Comparison of ENCODE assay signal across 17 cellular contexts in the genomic region with DNA sequence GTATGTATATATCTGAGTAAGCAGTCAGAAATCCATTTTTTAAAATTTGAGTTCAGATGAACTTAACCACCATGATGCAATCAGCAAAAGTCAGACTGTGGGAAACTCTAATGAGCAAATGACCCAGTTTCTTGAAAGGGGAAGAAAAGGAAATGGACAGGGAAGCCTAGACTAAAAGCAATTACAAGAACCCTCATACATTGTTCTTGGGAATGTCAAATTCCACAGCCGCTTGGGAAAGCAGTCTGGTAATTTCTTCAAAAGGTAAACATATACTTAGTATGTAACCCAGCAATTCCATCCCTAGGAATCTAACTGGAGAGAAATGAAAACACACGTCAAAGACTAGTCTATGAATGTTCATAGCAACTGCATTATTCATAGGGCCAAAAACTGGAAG. TPM values are rescaled to one million over a fixed set of nuclear protein-coding genes. Genes with fewer than 3 reads are reported as not detected.
DNase-seq lines count a peak whose midpoint lies in the region; ATAC-seq and TF ChIP-seq lines count a peak whose summit lies in the region.
"Had no signal": no experiment of that assay in that cellular context is flagged by ENCODE, and none has a peak within 500 bp of the region (broad histone marks: within the 10 kb centered on the region; RNA-seq: fewer than 3 reads in every experiment).

No MANE protein-coding gene starts in this region.

- H3K27me3 Mint-ChIP-seq in endothelial cell (ENCODE audit: unreplicated experiment), result no peaks in the 10 kb centered on the region
- H3K27me3 Mint-ChIP-seq: progenitor cell of endocrine pancreas had no signal

- peaks cover 2% of the 10 kb centered on the region for H3K9me3 Mint-ChIP-seq in endothelial cell (ENCODE audit: unreplicated experiment)

- H3K4me3 ChIP-seq in RWPE2 (ENCODE audit: severe bottlenecking) (no peak overlapping the region), skeletal muscle cell (ENCODE audit: low read depth, low read length) (no peak overlapping the region)

- H3K36me3 ChIP-seq in RWPE2 (ENCODE audit: low read depth), result no peaks in the 10 kb centered on the region

- DNase-seq in GM04503 (ENCODE audit: low read depth) (peak; percentile 95), RWPE2 (ENCODE audit: low spot score) (no peak), fibroblast of gingiva (ENCODE audit: low read depth) (peak; percentile 89), skeletal muscle cell (ENCODE audit: low read depth) (peak; percentile 90), endothelial cell (ENCODE audit: low spot score) (no peak)
- no peak for DNase-seq in activated CD8-positive, alpha-beta memory T cell treated with anti-CD3 and anti-CD28 coated beads, Interleukin-2, amount 50 U/mL, for 48 hours
- no peak for DNase-seq in activated naive CD4-positive, alpha-beta T cell treated with anti-CD3 and anti-CD28 coated beads, Interleukin-2, amount 50 U/mL, for 16 hours
- DNase-seq: activated gamma-delta T cell; DMS53; endodermal cell; H9; left colon; NCI-H1105 treated with DMSO at 0.1 percent for 48 hours; stimulated activated CD8-positive, alpha-beta memory T cell treated with anti-CD3 and anti-CD28 coated beads, Interleukin-4, amount 100 ng/mL, for 48 hours had no signal

- H3K4me3 Mint-ChIP-seq in endothelial cell (ENCODE audit: unreplicated experiment), result no peak overlapping the region
- H3K4me3 Mint-ChIP-seq: endodermal cell, H9, WTC11 had no signal

- H3K27ac Mint-ChIP-seq in endothelial cell (ENCODE audit: unreplicated experiment), result no peak overlapping the region
- H3K27ac Mint-ChIP-seq: endodermal cell, H9, progenitor cell of endocrine pancreas, WTC11 had no signal

- TF ChIP-seq CTCF in RWPE2 (IDR thresholded peaks at IDR 0.05; ENCODE audit: poor library complexity, severe bottlenecking) (no peak), endothelial cell (IDR thresholded peaks at IDR 0.05; ENCODE audit: unreplicated experiment) (no peak)

- peak; percentile 84 for ATAC-seq in RWPE2 (ENCODE audit: low read depth)
- no peak for ATAC-seq in HG02588 (IDR thresholded peaks at IDR 0.05; ENCODE audit: unreplicated experiment)
- ATAC-seq: left colon, WTC11 had no signal

- H3K4me1 ChIP-seq in RWPE2 (ENCODE audit: insufficient read depth, poor library complexity, severe bottlenecking), result peaks cover 11% of the 10 kb centered on the region

- peaks cover 2% of the 10 kb centered on the region for H3K36me3 Mint-ChIP-seq in endothelial cell (ENCODE audit: low read depth, unreplicated experiment)
- H3K36me3 Mint-ChIP-seq: WTC11 had no signal

- peak overlapping the region; percentile 54 for H3K27ac ChIP-seq in RWPE2 (ENCODE audit: poor library complexity, severe bottlenecking)

- no peaks in the 10 kb centered on the region for H3K9me3 ChIP-seq in RWPE2 (ENCODE audit: severe bottlenecking)

- no peaks in the 10 kb centered on the region for H3K27me3 ChIP-seq in RWPE2 (ENCODE audit: insufficient read depth, poor library complexity, severe bottlenecking)

- peaks cover 3% of the 10 kb centered on the region for H3K4me1 Mint-ChIP-seq in endothelial cell (ENCODE audit: unreplicated experiment)
- H3K4me1 Mint-ChIP-seq: endodermal cell, H9 had no signal

RNA-seq across cellular contexts. Expression of a gene that starts 16.4 kb away (rescaled TPM):
- total RNA-seq in endothelial cell (ENCODE audit: unreplicated experiment), result 73.8 TPM

Comparison
In these comparisons a context has a peak if more than half of its experiments do, and no peak if none do; other contexts are left out.
1. DNase-seq: peak in GM04503 (single experiment), fibroblast of gingiva (single experiment) and skeletal muscle cell (single experiment); none in RWPE2 (single experiment), endothelial cell (single experiment), activated CD8-positive, alpha-beta memory T cell treated with anti-CD3 and anti-CD28 coated beads, Interleukin-2, amount 50 U/mL, for 48 hours (single experiment) and activated naive CD4-positive, alpha-beta T cell treated with anti-CD3 and anti-CD28 coated beads, Interleukin-2, amount 50 U/mL, for 16 hours (single experiment).